Comparison of ENCODE assay signal across 34 cellular contexts in genomic region chr11:78334109-78334508, GRCh38.
"Had no signal": no experiment of that assay in that cellular context is flagged by ENCODE, and none has a peak within 500 bp of the region (broad histone marks: within the 10 kb centered on the region; RNA-seq: fewer than 3 reads in every experiment).

No MANE protein-coding gene starts in this region.

- DNase-seq: activated B cell treated with CpG ODN at 0.5 μM for 24 hours; activated CD4-positive, alpha-beta memory T cell treated with anti-CD3 and anti-CD28 coated beads for 36 hours; activated CD4-positive, alpha-beta T cell treated with anti-CD3 and anti-CD28 coated beads for 36 hours; activated CD4-positive, alpha-beta T cell treated with anti-CD3 and anti-CD28 coated beads, Interleukin-2, amount 10 ng/mL, durations not matched to agents 24 days and 14 days; activated CD8-positive, alpha-beta memory T cell treated with anti-CD3 and anti-CD28 coated beads, Interleukin-2, amount 10 ng/mL, durations not matched to agents 7 days and 5 days; activated CD8-positive, alpha-beta memory T cell treated with anti-CD3 and anti-CD28 coated beads, Interleukin-2, amount 50 U/mL, for 4 hours; activated CD8-positive, alpha-beta T cell treated with anti-CD3 and anti-CD28 coated beads, Interleukin-2, amount 10 ng/mL, durations not matched to agents 7 days and 5 days; activated gamma-delta T cell; activated naive CD4-positive, alpha-beta T cell; activated naive CD4-positive, alpha-beta T cell treated with anti-CD3 and anti-CD28 coated beads, Interleukin-2, amount 10 ng/mL, durations not matched to agents 7 days and 5 days; activated naive CD8-positive, alpha-beta T cell treated with anti-CD3 and anti-CD28 coated beads, Interleukin-2, amount 10 ng/mL, durations not matched to agents 7 days and 5 days; activated T-cell treated with anti-CD3 and anti-CD28 coated beads, Interleukin-2, amount 50 U/mL, for 1 hour; activated T-cell treated with anti-CD3 and anti-CD28 coated beads, Interleukin-2, amount 50 U/mL, for 48 hours; central memory CD4-positive, alpha-beta T cell; cerebellar nuclear complex; cortex of kidney; dermis blood vessel endothelial cell; effector CD8-positive, alpha-beta T cell; esophagus squamous epithelium; foreskin melanocyte; heart right ventricle; T1000; WERI-Rb-1 had no signal

- ATAC-seq: activated CD4-positive, alpha-beta T cell treated with anti-CD3 and anti-CD28 coated beads for 36 hours; activated CD4-positive, CD25-positive, alpha-beta regulatory T cell treated with anti-CD3 and anti-CD28 coated beads, Interleukin-2, amount 50 U/mL, for 24 hours; activated CD8-positive, alpha-beta memory T cell treated with anti-CD3 and anti-CD28 coated beads, Interleukin-2, amount 10 ng/mL, durations not matched to agents 7 days and 5 days; activated CD8-positive, alpha-beta T cell treated with anti-CD3 and anti-CD28 coated beads, Interleukin-2, amount 10 ng/mL, durations not matched to agents 7 days and 5 days; activated naive CD4-positive, alpha-beta T cell treated with anti-CD3 and anti-CD28 coated beads, Interleukin-2, amount 50 U/mL, for 72 hours; gastroesophageal sphincter; heart right ventricle had no signal

- H3K27ac ChIP-seq: ascending aorta, breast epithelium, cardiac muscle cell, epithelial cell of prostate, esophagus squamous epithelium, gastroesophageal sphincter, heart right ventricle, WERI-Rb-1 had no signal

- H3K27me3 ChIP-seq: ascending aorta, breast epithelium, cardiac muscle cell, esophagus squamous epithelium, gastroesophageal sphincter, heart right ventricle had no signal

- FAIRE-seq: endometrium, endothelial cell of umbilical vein had no signal

- H3K4me3 Mint-ChIP-seq: activated B cell treated with CpG ODN at 0.5 μM for 24 hours; activated CD4-positive, alpha-beta memory T cell treated with anti-CD3 and anti-CD28 coated beads for 36 hours; activated CD4-positive, alpha-beta T cell treated with anti-CD3 and anti-CD28 coated beads for 36 hours; activated CD4-positive, alpha-beta T cell treated with anti-CD3 and anti-CD28 coated beads, Interleukin-2, amount 10 ng/mL, durations not matched to agents 24 days and 14 days; activated CD8-positive, alpha-beta memory T cell treated with anti-CD3 and anti-CD28 coated beads, Interleukin-2, amount 10 ng/mL, durations not matched to agents 7 days and 5 days; activated CD8-positive, alpha-beta T cell treated with anti-CD3 and anti-CD28 coated beads, Interleukin-2, amount 10 ng/mL, durations not matched to agents 7 days and 5 days; activated naive CD4-positive, alpha-beta T cell treated with anti-CD3 and anti-CD28 coated beads, Interleukin-2, amount 10 ng/mL, durations not matched to agents 7 days and 5 days; activated naive CD8-positive, alpha-beta T cell treated with anti-CD3 and anti-CD28 coated beads, Interleukin-2, amount 10 ng/mL, durations not matched to agents 7 days and 5 days; activated T-helper 1 cell treated with anti-CD3 and anti-CD28 coated beads, Interleukin-12 subunit alpha, Interleukin-12 subunit beta, Interleukin-2, Interleukin-4 antibody, amounts not matched to agents 30 ng/mL and 10 ng/mL and 1 ng/mL, durations not matched to agents 14 hours and 24 hours and 36 hours; brain had no signal

- H3K9me3 Mint-ChIP-seq: activated B cell treated with CpG ODN at 0.5 μM for 24 hours; activated naive CD4-positive, alpha-beta T cell treated with anti-CD3 and anti-CD28 coated beads, Interleukin-2, amount 10 ng/mL, durations not matched to agents 7 days and 5 days had no signal

- H3K9me3 ChIP-seq: ascending aorta, breast epithelium, esophagus squamous epithelium, gastroesophageal sphincter had no signal

- H3K27ac Mint-ChIP-seq: activated B cell treated with CpG ODN at 0.5 μM for 24 hours; activated CD4-positive, alpha-beta memory T cell treated with anti-CD3 and anti-CD28 coated beads for 36 hours; activated CD4-positive, alpha-beta T cell treated with anti-CD3 and anti-CD28 coated beads for 36 hours; activated CD4-positive, alpha-beta T cell treated with anti-CD3 and anti-CD28 coated beads, Interleukin-2, amount 10 ng/mL, durations not matched to agents 24 days and 14 days; activated CD8-positive, alpha-beta T cell treated with anti-CD3 and anti-CD28 coated beads, Interleukin-2, amount 10 ng/mL, durations not matched to agents 7 days and 5 days; activated naive CD4-positive, alpha-beta T cell treated with anti-CD3 and anti-CD28 coated beads, Interleukin-2, amount 10 ng/mL, durations not matched to agents 7 days and 5 days; activated naive CD4-positive, alpha-beta T cell treated with anti-CD3 and anti-CD28 coated beads, Interleukin-2, amount 50 U/mL, for 72 hours; activated naive CD8-positive, alpha-beta T cell treated with anti-CD3 and anti-CD28 coated beads, Interleukin-2, amount 10 ng/mL, durations not matched to agents 7 days and 5 days had no signal

- H3K27me3 Mint-ChIP-seq: activated B cell treated with CpG ODN at 0.5 μM for 24 hours; activated CD4-positive, alpha-beta memory T cell treated with anti-CD3 and anti-CD28 coated beads for 36 hours; activated CD4-positive, alpha-beta T cell treated with anti-CD3 and anti-CD28 coated beads for 36 hours; activated CD4-positive, alpha-beta T cell treated with anti-CD3 and anti-CD28 coated beads, Interleukin-2, amount 10 ng/mL, durations not matched to agents 24 days and 14 days; activated CD8-positive, alpha-beta memory T cell treated with anti-CD3 and anti-CD28 coated beads, Interleukin-2, amount 10 ng/mL, durations not matched to agents 7 days and 5 days; activated naive CD4-positive, alpha-beta T cell treated with anti-CD3 and anti-CD28 coated beads, Interleukin-2, amount 10 ng/mL, durations not matched to agents 7 days and 5 days; brain had no signal

- H3K36me3 ChIP-seq: ascending aorta, breast epithelium, cardiac muscle cell, esophagus squamous epithelium, gastroesophageal sphincter, heart right ventricle, WERI-Rb-1 had no signal

- H3K4me3 ChIP-seq: ascending aorta, breast epithelium, cardiac muscle cell, esophagus squamous epithelium, gastroesophageal sphincter, heart right ventricle had no signal
